Comparison of ENCODE assay signal across 8 cellular contexts in genomic region chr15:91252756-91253155, GRCh38.
"Had no signal": no experiment of that assay in that cellular context is flagged by ENCODE, and none has a peak within 500 bp of the region (broad histone marks: within the 10 kb centered on the region; RNA-seq: fewer than 3 reads in every experiment).

No MANE protein-coding gene starts in this region.

- H3K4me2 ChIP-seq: GM23338 had no signal

- H3K9ac ChIP-seq: GM23248 had no signal

- H3K36me3 ChIP-seq: HAP-1 had no signal

- H2AFZ ChIP-seq: GM23248, GM23338 had no signal

- H3K4me1 ChIP-seq: HAP-1 had no signal

- DNase-seq: GM23248, GOT3, H7, H9, HCEC 1CT, HFFc6 had no signal

- H3K4me3 Mint-ChIP-seq: GM23338, H9, HFFc6 had no signal

- H3K4me1 Mint-ChIP-seq: GM23338, H9 had no signal

- H3K27ac Mint-ChIP-seq: GM23338, H9, HFFc6 had no signal

- H3K4me3 ChIP-seq: GM23248, GM23338, HAP-1 had no signal

- H3K27ac ChIP-seq: GM23248 had no signal

- H3K9me3 Mint-ChIP-seq: GM23338, H9, HFFc6 had no signal

- H3K9me3 ChIP-seq: HAP-1 had no signal
